Comparison of ENCODE assay signal across 1 cellular context in the genomic region with DNA sequence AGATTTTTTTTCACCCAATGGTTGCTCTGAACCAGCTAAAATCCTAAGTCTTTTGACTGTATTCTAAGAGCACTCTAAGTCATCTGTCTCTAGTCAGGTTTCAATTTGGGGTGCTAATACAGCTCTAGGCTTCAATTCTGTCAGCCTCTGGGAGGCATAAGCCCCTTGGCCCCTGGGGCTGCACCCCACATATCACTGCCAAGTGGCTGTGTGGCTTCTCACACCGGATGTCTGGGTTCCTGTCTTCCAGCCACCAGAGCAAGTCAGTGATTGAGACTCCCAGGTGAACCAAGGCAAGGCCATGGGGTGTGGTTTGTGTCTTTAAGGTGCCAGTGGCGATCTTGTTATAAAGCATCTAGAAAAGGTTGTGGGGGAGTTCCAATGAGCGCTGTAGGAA.
TF ChIP-seq lines count a peak whose summit lies in the region.

No MANE protein-coding gene starts in this region.

TF ChIP-seq in WTC11, 78 proteins besides CTCF, POLR2A, EP300 and RAD21 (continued from another document):
- TF ChIP-seq, protein P1, sequence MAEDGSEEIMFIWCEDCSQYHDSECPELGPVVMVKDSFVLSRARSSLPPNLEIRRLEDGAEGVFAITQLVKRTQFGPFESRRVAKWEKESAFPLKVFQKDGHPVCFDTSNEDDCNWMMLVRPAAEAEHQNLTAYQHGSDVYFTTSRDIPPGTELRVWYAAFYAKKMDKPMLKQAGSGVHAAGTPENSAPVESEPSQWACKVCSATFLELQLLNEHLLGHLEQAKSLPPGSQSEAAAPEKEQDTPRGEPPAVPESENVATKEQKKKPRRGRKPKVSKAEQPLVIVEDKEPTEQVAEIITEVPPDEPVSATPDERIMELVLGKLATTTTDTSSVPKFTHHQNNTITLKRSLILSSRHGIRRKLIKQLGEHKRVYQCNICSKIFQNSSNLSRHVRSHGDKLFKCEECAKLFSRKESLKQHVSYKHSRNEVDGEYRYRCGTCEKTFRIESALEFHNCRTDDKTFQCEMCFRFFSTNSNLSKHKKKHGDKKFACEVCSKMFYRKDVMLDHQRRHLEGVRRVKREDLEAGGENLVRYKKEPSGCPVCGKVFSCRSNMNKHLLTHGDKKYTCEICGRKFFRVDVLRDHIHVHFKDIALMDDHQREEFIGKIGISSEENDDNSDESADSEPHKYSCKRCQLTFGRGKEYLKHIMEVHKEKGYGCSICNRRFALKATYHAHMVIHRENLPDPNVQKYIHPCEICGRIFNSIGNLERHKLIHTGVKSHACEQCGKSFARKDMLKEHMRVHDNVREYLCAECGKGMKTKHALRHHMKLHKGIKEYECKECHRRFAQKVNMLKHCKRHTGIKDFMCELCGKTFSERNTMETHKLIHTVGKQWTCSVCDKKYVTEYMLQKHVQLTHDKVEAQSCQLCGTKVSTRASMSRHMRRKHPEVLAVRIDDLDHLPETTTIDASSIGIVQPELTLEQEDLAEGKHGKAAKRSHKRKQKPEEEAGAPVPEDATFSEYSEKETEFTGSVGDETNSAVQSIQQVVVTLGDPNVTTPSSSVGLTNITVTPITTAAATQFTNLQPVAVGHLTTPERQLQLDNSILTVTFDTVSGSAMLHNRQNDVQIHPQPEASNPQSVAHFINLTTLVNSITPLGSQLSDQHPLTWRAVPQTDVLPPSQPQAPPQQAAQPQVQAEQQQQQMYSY (CRISPR knock-in tag; IDR thresholded peaks at IDR 0.05), result no peak
- no peak for TF ChIP-seq TEAD4 (CRISPR knock-in tag; IDR thresholded peaks at IDR 0.05)
- TF ChIP-seq, protein P2, sequence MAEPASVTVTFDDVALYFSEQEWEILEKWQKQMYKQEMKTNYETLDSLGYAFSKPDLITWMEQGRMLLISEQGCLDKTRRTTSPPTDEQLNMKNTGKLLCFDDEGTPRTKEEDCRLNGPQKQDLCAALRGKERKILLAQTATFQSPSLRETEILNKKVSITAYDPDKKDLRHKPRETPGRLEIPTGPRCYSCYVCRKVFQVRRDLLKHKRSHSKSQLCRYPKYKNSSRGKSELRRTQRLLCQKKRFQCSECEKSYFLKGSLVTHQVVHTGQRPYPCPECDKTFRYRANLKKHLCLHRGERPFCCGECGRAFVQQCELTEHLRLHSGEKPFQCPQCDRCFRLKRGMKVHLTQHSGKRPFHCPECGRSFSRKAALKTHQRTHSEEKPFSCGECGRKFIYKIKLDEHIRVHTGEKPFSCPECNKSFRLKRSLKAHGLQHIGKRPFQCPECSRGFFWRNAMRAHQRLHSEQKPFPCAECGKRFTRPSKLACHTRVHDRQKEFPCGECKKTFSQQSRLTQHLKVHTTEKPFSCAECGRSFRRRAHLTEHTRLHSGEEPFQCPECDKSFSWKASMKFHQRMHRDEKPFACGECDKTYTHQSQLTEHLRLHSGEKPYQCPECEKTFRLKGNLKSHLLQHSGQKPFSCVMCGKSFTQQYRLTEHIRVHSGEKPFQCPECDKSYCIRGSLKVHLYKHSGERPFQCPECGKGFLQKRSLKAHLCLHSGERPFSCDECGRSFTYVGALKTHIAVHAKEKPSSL (CRISPR knock-in tag; conservative IDR thresholded peaks at IDR 0.05), result no peak
- TF ChIP-seq, protein P3, sequence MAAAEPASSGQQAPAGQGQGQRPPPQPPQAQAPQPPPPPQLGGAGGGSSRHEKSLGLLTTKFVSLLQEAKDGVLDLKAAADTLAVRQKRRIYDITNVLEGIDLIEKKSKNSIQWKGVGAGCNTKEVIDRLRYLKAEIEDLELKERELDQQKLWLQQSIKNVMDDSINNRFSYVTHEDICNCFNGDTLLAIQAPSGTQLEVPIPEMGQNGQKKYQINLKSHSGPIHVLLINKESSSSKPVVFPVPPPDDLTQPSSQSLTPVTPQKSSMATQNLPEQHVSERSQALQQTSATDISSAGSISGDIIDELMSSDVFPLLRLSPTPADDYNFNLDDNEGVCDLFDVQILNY (CRISPR knock-in tag; IDR thresholded peaks at IDR 0.05), result no peak
